In genomic region chr1:153679337-153680119, GRCh38 we compare ENCODE assay signal across 6 cellular contexts. TPM values are rescaled to one million over a fixed set of nuclear protein-coding genes. Genes with fewer than 3 reads are reported as not detected.
DNase-seq lines count a peak whose midpoint lies in the region.

No MANE protein-coding gene starts in this region.

- no peaks in the 10 kb centered on the region for H3K36me3 ChIP-seq in esophagus (ENCODE audit: control insufficient read depth in 2 of 2, insufficient read depth in 2 of 2, low read length in 1 of 2)

- peaks cover 0 to 13% of the 10 kb centered on the region in 2 donors for H3K4me1 ChIP-seq in esophagus (ENCODE audit: control insufficient read depth in 2 of 2, insufficient read depth in 2 of 2, low read length in 1 of 2)

- H3K27ac ChIP-seq in esophagus (ENCODE audit: low read depth in 2 of 2, low read length in 1 of 2) (no peak overlapping the region), skin epidermis (peak overlapping the region in 10 of 21 experiments; percentile 20 to 82 (median 47)), caudate nucleus (ENCODE audit: low read depth, low read length) (no peak overlapping the region)

- peaks cover 0 to 3% of the 10 kb centered on the region in 2 donors for H3K9me3 ChIP-seq in esophagus (ENCODE audit: control insufficient read depth in 2 of 2, insufficient read depth in 1 of 2, low read depth in 1 of 2, low read length in 1 of 2)

- H3K4me3 ChIP-seq in esophagus (ENCODE audit: low read depth in 1 of 2, low read length in 2 of 2) (peak overlapping the region; percentile 47 to 58), skin epidermis (peak overlapping the region; percentile 24 to 46 (median 40))

- peaks cover 0 to 10% of the 10 kb centered on the region in 2 donors for H3K27me3 ChIP-seq in esophagus (ENCODE audit: control insufficient read depth in 1 of 2, insufficient read depth in 2 of 2, low read length in 2 of 2)

- WGBS in esophagus, 2 donors = 3 to 4% methylated on average over 64 to 73 of the region's 73 CpGs

- peak; percentile 19 for DNase-seq in activated gamma-delta T cell treated with Interleukin-2 at 50 U/mL for 16 hours
- DNase-seq in activated gamma-delta T cell (lab: John Stamatoyannopoulos, UW) = no peak
- DNase-seq in cerebellar nuclear complex (lab: John Stamatoyannopoulos, UW) = no peak
- no peak for DNase-seq in caudate nucleus (lab: John Stamatoyannopoulos, UW)

RNA-seq across cellular contexts. Expression of gene NPR1, which starts 1.0 kb away (rescaled TPM):
- polyA plus RNA-seq in esophagus = 1 to 10 TPM; 2.2 to 3.6 TPM

RNA-seq across cellular contexts. Expression of gene ILF2, which starts 8.7 kb away (rescaled TPM):
- polyA plus RNA-seq in esophagus = 10 to 100 TPM; 22.5 to 99.9 TPM

RNA-seq across cellular contexts. Expression of gene SNAPIN, which starts 21.0 kb away (rescaled TPM):
- polyA plus RNA-seq in esophagus = 10 to 100 TPM; 20.0 to 35.3 TPM

RNA-seq across cellular contexts. Expression of gene CHTOP, which starts 45.7 kb away (rescaled TPM):
- 10 to 100 TPM; 41.6 to 45.5 TPM for polyA plus RNA-seq in esophagus

RNA-seq across cellular contexts. Expression of gene INTS3, which starts 48.3 kb away (rescaled TPM):
- polyA plus RNA-seq in esophagus = 10 to 100 TPM; 16.4 to 30.8 TPM
